In genomic region chr9:6899274-6899673, GRCh38 we compare ENCODE assay signal across 23 cellular contexts.
DNase-seq lines count a peak whose midpoint lies in the region; ATAC-seq and TF ChIP-seq lines count a peak whose summit lies in the region.
"Had no signal": no experiment of that assay in that cellular context is flagged by ENCODE, and none has a peak within 500 bp of the region (broad histone marks: within the 10 kb centered on the region; RNA-seq: fewer than 3 reads in every experiment).

No MANE protein-coding gene starts in this region.

- H3K4me3 ChIP-seq in aorta (ENCODE audit: low read length in 2 of 2) = no peak overlapping the region
- H3K4me3 ChIP-seq: GM23338, K562 had no signal

- peaks cover 2 to 4% of the 10 kb centered on the region in 2 donors for H3K4me1 ChIP-seq in aorta (ENCODE audit: control insufficient read depth in 1 of 2, insufficient read depth in 2 of 2, low read length in 2 of 2)
- H3K4me1 ChIP-seq: BE2C had no signal

- no peak for TF ChIP-seq CTCF in type B pancreatic cell (conservative IDR thresholded peaks at IDR 0.05)

- peaks cover 40% of the 10 kb centered on the region for H3K4me1 Mint-ChIP-seq in activated CD4-positive, alpha-beta T cell treated with anti-CD3 and anti-CD28 coated beads, Interleukin-2, amount 10 ng/mL, durations not matched to agents 24 days and 14 days
- peaks cover 18% of the 10 kb centered on the region for H3K4me1 Mint-ChIP-seq in type B pancreatic cell (ENCODE audit: unreplicated experiment)

- ATAC-seq in left lobe of liver = peak; percentile 27
- ATAC-seq in GM21423 (IDR thresholded peaks at IDR 0.05; ENCODE audit: unreplicated experiment) = no peak
- no peak for ATAC-seq in aorta (ENCODE audit: low FRiP score)
- ATAC-seq: GM23338, K562, PC-3 had no signal

- no peaks in the 10 kb centered on the region for H3K36me3 ChIP-seq in aorta (ENCODE audit: control insufficient read depth in 1 of 2, insufficient read depth in 2 of 2, low read length in 1 of 2)
- H3K36me3 ChIP-seq: BE2C had no signal

- H3K9me3 Mint-ChIP-seq in activated CD4-positive, alpha-beta T cell treated with anti-CD3 and anti-CD28 coated beads, Interleukin-2, amount 10 ng/mL, durations not matched to agents 24 days and 14 days = no peaks in the 10 kb centered on the region
- H3K9me3 Mint-ChIP-seq in type B pancreatic cell = no peaks in the 10 kb centered on the region
- H3K9me3 Mint-ChIP-seq: CD14-positive monocyte, GM23338, H9 had no signal

- H3K27ac ChIP-seq in aorta (ENCODE audit: low read depth in 1 of 2, low read length in 2 of 2) = no peak overlapping the region
- H3K27ac ChIP-seq: 22Rv1 had no signal

- 45 to 49% methylated on average over 1 of the region's 1 CpG for WGBS in aorta, 2 donors

- no peaks in the 10 kb centered on the region for H3K27me3 Mint-ChIP-seq in activated CD4-positive, alpha-beta T cell treated with anti-CD3 and anti-CD28 coated beads, Interleukin-2, amount 10 ng/mL, durations not matched to agents 24 days and 14 days
- H3K27me3 Mint-ChIP-seq in type B pancreatic cell = no peaks in the 10 kb centered on the region

- intact Hi-C loops in activated CD4-positive, alpha-beta T cell treated with anti-CD3 and anti-CD28 coated beads, Interleukin-2, amount 10 ng/mL, durations not matched to agents 24 days and 14 days (cut with micrococcal nuclease) = loop anchor here (10.0 kb wide), 1 partner anchor 1076 kb away; no protein-coding TSS in a partner anchor
- intact Hi-C loops in aorta (cut with DNase I) = no loop called here

- peak; percentile 18 for DNase-seq in activated CD4-positive, alpha-beta T cell treated with anti-CD3 and anti-CD28 coated beads, Interleukin-2, amount 10 ng/mL, durations not matched to agents 24 days and 14 days
- DNase-seq in activated CD4-positive, alpha-beta T cell treated with anti-CD3 and anti-CD28 coated beads, Interleukin-2, amount 50 U/mL, for 48 hours = no peak
- peak; percentile 94 for DNase-seq in OCI-M1 (lab: John Stamatoyannopoulos, UW)
- no peak for DNase-seq in left lobe of liver (ENCODE audit: low spot score)
- no peak for DNase-seq in type B pancreatic cell (ENCODE audit: extremely low spot score, unreplicated experiment)
- no peak for DNase-seq in aorta
- DNase-seq: BE2C, DMS53, H9, Kasumi-1, NCI-H1092 treated with DMSO at 0.1 percent for 48 hours, NCI-H1436, NCI-H187 treated with DMSO at 0.1 percent for 48 hours, NCI-H2171 treated with DMSO at 0.1 percent for 48 hours, NCI-H345, NCI-H510A treated with DMSO at 0.1 percent for 48 hours, NCI-H748 treated with DMSO at 0.1 percent for 48 hours, PC-3 had no signal

- H3K9me3 ChIP-seq in aorta (ENCODE audit: control insufficient read depth, low read length) = no peaks in the 10 kb centered on the region
- H3K9me3 ChIP-seq: BE2C had no signal

- H3K36me3 Mint-ChIP-seq in activated CD4-positive, alpha-beta T cell treated with anti-CD3 and anti-CD28 coated beads, Interleukin-2, amount 10 ng/mL, durations not matched to agents 24 days and 14 days (ENCODE audit: low read depth) = peaks cover 42% of the 10 kb centered on the region
- no peaks in the 10 kb centered on the region for H3K36me3 Mint-ChIP-seq in type B pancreatic cell

- no peak overlapping the region for H3K4me3 Mint-ChIP-seq in activated CD4-positive, alpha-beta T cell treated with anti-CD3 and anti-CD28 coated beads, Interleukin-2, amount 10 ng/mL, durations not matched to agents 24 days and 14 days
- H3K4me3 Mint-ChIP-seq in type B pancreatic cell = no peak overlapping the region
- H3K4me3 Mint-ChIP-seq: CD14-positive monocyte, GM23338, H9 had no signal

- H3K27me3 ChIP-seq in aorta (ENCODE audit: control insufficient read depth in 1 of 2, insufficient read depth in 2 of 2, low read length in 1 of 2) = no peaks in the 10 kb centered on the region
- H3K27me3 ChIP-seq: BE2C had no signal

- no peak overlapping the region for H3K27ac Mint-ChIP-seq in activated CD4-positive, alpha-beta T cell treated with anti-CD3 and anti-CD28 coated beads, Interleukin-2, amount 10 ng/mL, durations not matched to agents 24 days and 14 days
- H3K27ac Mint-ChIP-seq in type B pancreatic cell = peak overlapping the region; percentile 36
- H3K27ac Mint-ChIP-seq: CD14-positive monocyte, GM23338, H9 had no signal

Comparison
In these comparisons a context has a peak if more than half of its experiments do, and no peak if none do; other contexts are left out.
1. DNase-seq: peak in activated CD4-positive, alpha-beta T cell treated with anti-CD3 and anti-CD28 coated beads, Interleukin-2, amount 10 ng/mL, durations not matched to agents 24 days and 14 days (single experiment) and OCI-M1 (single experiment); none in activated CD4-positive, alpha-beta T cell treated with anti-CD3 and anti-CD28 coated beads, Interleukin-2, amount 50 U/mL, for 48 hours (0 of 2), left lobe of liver (single experiment), type B pancreatic cell (single experiment) and aorta (0 of 2).